Comparison of ENCODE assay signal across 1 cellular context in genomic region chr1:39901486-39902120, GRCh38.
TF ChIP-seq lines count a peak whose summit lies in the region.

MYCL (minus strand) TSS chr1:39901917; CDS start chr1:39901434, 483 bp downstream.

TF ChIP-seq in WTC11, 78 proteins besides CTCF, POLR2A, EP300 and RAD21 (continued from another document and continues in another):
- TF ChIP-seq ERG (CRISPR knock-in tag; IDR thresholded peaks at IDR 0.05) (no peak), SMAD3 (CRISPR knock-in tag; IDR thresholded peaks at IDR 0.05; ENCODE audit: borderline replicate concordance) (no peak), CBFB (CRISPR knock-in tag; IDR thresholded peaks at IDR 0.05; ENCODE audit: low read depth) (no peak; the same call in 1 of the 2 replicates), ZNF263 (CRISPR knock-in tag; IDR thresholded peaks at IDR 0.05; ENCODE audit: low read depth) (no peak), USF2 (CRISPR knock-in tag; IDR thresholded peaks at IDR 0.05) (peak; percentile 7; the same call in 1 of the 2 replicates), E2F5 (CRISPR knock-in tag; IDR thresholded peaks at IDR 0.05) (no peak; the same call in 1 of the 2 replicates), NR2C2 (CRISPR knock-in tag; IDR thresholded peaks at IDR 0.05) (0 out of 2 replicates have a peak, but pooled peaks have one; percentile 13), ZNF416 (CRISPR knock-in tag; IDR thresholded peaks at IDR 0.05) (peak; percentile 55; the same call in 1 of the 2 replicates), ZNF512 (CRISPR knock-in tag; IDR thresholded peaks at IDR 0.05; ENCODE audit: borderline replicate concordance) (no peak), E2F4 (CRISPR knock-in tag; IDR thresholded peaks at IDR 0.05; ENCODE audit: borderline replicate concordance, low read depth) (no peak), ETV6 (CRISPR knock-in tag; IDR thresholded peaks at IDR 0.05) (no peak; the same call in 1 of the 2 replicates), ZNF671 (CRISPR knock-in tag; IDR thresholded peaks at IDR 0.05) (peak; percentile 36; the same call in 1 of the 2 replicates), GRHL2 (CRISPR knock-in tag; IDR thresholded peaks at IDR 0.05; ENCODE audit: insufficient replicate concordance, severe bottlenecking) (no peak), ELF4 (CRISPR knock-in tag; IDR thresholded peaks at IDR 0.05; ENCODE audit: low read depth) (no peak), CREM (CRISPR knock-in tag; IDR thresholded peaks at IDR 0.05) (peak; percentile 1), ZNF219 (CRISPR knock-in tag; IDR thresholded peaks at IDR 0.05; ENCODE audit: borderline replicate concordance) (no peak), SP1 (CRISPR knock-in tag; conservative IDR thresholded peaks at IDR 0.05) (no peak), ZNF138 (CRISPR knock-in tag; conservative IDR thresholded peaks at IDR 0.05) (no peak), ZNF396 (CRISPR knock-in tag; IDR thresholded peaks at IDR 0.05; ENCODE audit: borderline replicate concordance) (no peak), SOX15 (CRISPR knock-in tag; IDR thresholded peaks at IDR 0.05) (no peak), MLX (CRISPR knock-in tag; IDR thresholded peaks at IDR 0.05) (no peak), NFATC4 (CRISPR knock-in tag; IDR thresholded peaks at IDR 0.05) (no peak), CREB1 (CRISPR knock-in tag; IDR thresholded peaks at IDR 0.05) (no peak), ZMAT4 (CRISPR knock-in tag; IDR thresholded peaks at IDR 0.05) (no peak), ZNF423 (CRISPR knock-in tag; IDR thresholded peaks at IDR 0.05) (peak; percentile 87), JAZF1 (CRISPR knock-in tag; IDR thresholded peaks at IDR 0.05) (no peak), AFF4 (CRISPR knock-in tag; IDR thresholded peaks at IDR 0.05; ENCODE audit: borderline replicate concordance) (no peak), IRF2 (CRISPR knock-in tag; IDR thresholded peaks at IDR 0.05; ENCODE audit: borderline replicate concordance, low read depth) (no peak), IRF1 (CRISPR knock-in tag; IDR thresholded peaks at IDR 0.05) (no peak), ATF2 (CRISPR knock-in tag; IDR thresholded peaks at IDR 0.05; ENCODE audit: borderline replicate concordance, low read depth) (no peak), GTF2I (CRISPR knock-in tag; conservative IDR thresholded peaks at IDR 0.05) (no peak), ZBTB21 (CRISPR knock-in tag; IDR thresholded peaks at IDR 0.05; ENCODE audit: borderline replicate concordance) (no peak), ZNF317 (CRISPR knock-in tag; IDR thresholded peaks at IDR 0.05; ENCODE audit: borderline replicate concordance, low read depth) (no peak), ZNF532 (CRISPR knock-in tag; IDR thresholded peaks at IDR 0.05; ENCODE audit: borderline replicate concordance) (no peak), TEAD4 (CRISPR knock-in tag; IDR thresholded peaks at IDR 0.05) (no peak), ZNF121 (CRISPR knock-in tag; IDR thresholded peaks at IDR 0.05) (no peak), E2F1 (CRISPR knock-in tag; IDR thresholded peaks at IDR 0.05) (no peak), CDX4 (CRISPR knock-in tag; IDR thresholded peaks at IDR 0.05; ENCODE audit: borderline replicate concordance) (no peak), FOXJ3 (CRISPR knock-in tag; IDR thresholded peaks at IDR 0.05; ENCODE audit: borderline replicate concordance) (no peak)
